ENCODE assay signal across 9 cellular contexts in genomic region chr5:40570408-40571129, GRCh38.
DNase-seq lines count a peak whose midpoint lies in the region; ATAC-seq and TF ChIP-seq lines count a peak whose summit lies in the region.
"Had no signal": no experiment of that assay in that cellular context is flagged by ENCODE, and none has a peak within 500 bp of the region (broad histone marks: within the 10 kb centered on the region; RNA-seq: fewer than 3 reads in every experiment).

No MANE protein-coding gene starts in this region.

- CTCF ChIA-PET in activated CD8-positive, alpha-beta T cell treated with anti-CD3 and anti-CD28 coated beads for 36 hours (lab: Charles Lee) = interaction anchor here (0.5 to 1.0 kb wide), 2 partner anchors 44 to 100 kb away, joined by 3 read pairs; no protein-coding TSS in a partner anchor
- CTCF ChIA-PET in activated CD8-positive, alpha-beta T cell treated with anti-CD3 and anti-CD28 coated beads, Interleukin-2, amount 10 ng/mL, durations not matched to agents 7 days and 5 days (lab: Charles Lee) = interaction anchor here (1.3 to 1.8 kb wide), 2 partner anchors 82 to 113 kb away, joined by 3 to 4 read pairs; no protein-coding TSS in a partner anchor

- DNase-seq in activated CD8-positive, alpha-beta T cell treated with anti-CD3 and anti-CD28 coated beads for 36 hours = no peak
- no peak for DNase-seq in activated CD8-positive, alpha-beta T cell treated with anti-CD3 and anti-CD28 coated beads, Interleukin-2, amount 10 ng/mL, durations not matched to agents 7 days and 5 days
- DNase-seq in astrocyte of the hippocampus (ENCODE audit: low read depth, low spot score) (peak; percentile 50), NOMO-1 treated with DMSO at 0.1 percent for 48 hours (lab: John Stamatoyannopoulos, UW; ENCODE audit: unreplicated experiment) (no peak), amniotic stem cell (lab: John Stamatoyannopoulos, UW) (no peak)
- DNase-seq in stimulated activated effector memory CD8-positive, alpha-beta T cell treated with anti-CD3 and anti-CD28 coated beads, Interleukin-12 subunit alpha, Interleukin-12 subunit beta, amount 100 ng/mL, for 72 hours (ENCODE audit: low spot score in 2 of 2) = no peak
- DNase-seq in activated T-cell treated with anti-CD3 and anti-CD28 coated beads, Interleukin-2, amount 50 U/mL, for 24 hours = no peak

- POLR2A ChIA-PET in activated CD8-positive, alpha-beta T cell treated with anti-CD3 and anti-CD28 coated beads for 36 hours (lab: Charles Lee) = interaction anchor here (1.1 kb wide), 1 partner anchor 12 kb away, joined by 3 read pairs; no protein-coding TSS in a partner anchor
- POLR2A ChIA-PET in activated CD8-positive, alpha-beta T cell treated with anti-CD3 and anti-CD28 coated beads, Interleukin-2, amount 10 ng/mL, durations not matched to agents 7 days and 5 days (lab: Charles Lee) = no interaction called here

- ATAC-seq in activated CD8-positive, alpha-beta T cell treated with anti-CD3 and anti-CD28 coated beads for 36 hours = peak; percentile 93
- ATAC-seq in activated CD8-positive, alpha-beta T cell treated with anti-CD3 and anti-CD28 coated beads, Interleukin-2, amount 10 ng/mL, durations not matched to agents 7 days and 5 days = no peak
- ATAC-seq in HG02938 (IDR thresholded peaks at IDR 0.05; ENCODE audit: unreplicated experiment) = peak; percentile 90
- ATAC-seq in stimulated activated effector memory CD8-positive, alpha-beta T cell treated with anti-CD3 and anti-CD28 coated beads, Interleukin-12 subunit alpha, Interleukin-12 subunit beta, amount 100 ng/mL, for 72 hours = peak; percentile 97

- no peak for TF ChIP-seq CTCF in activated CD8-positive, alpha-beta T cell treated with anti-CD3 and anti-CD28 coated beads for 36 hours (IDR thresholded peaks at IDR 0.05)

- H3K36me3 Mint-ChIP-seq in activated CD8-positive, alpha-beta T cell treated with anti-CD3 and anti-CD28 coated beads for 36 hours (ENCODE audit: low read depth) = no peaks in the 10 kb centered on the region
- no peaks in the 10 kb centered on the region for H3K36me3 Mint-ChIP-seq in activated CD8-positive, alpha-beta T cell treated with anti-CD3 and anti-CD28 coated beads, Interleukin-2, amount 10 ng/mL, durations not matched to agents 7 days and 5 days (ENCODE audit: low read depth)
- H3K36me3 Mint-ChIP-seq in stimulated activated effector memory CD8-positive, alpha-beta T cell treated with anti-CD3 and anti-CD28 coated beads, Interleukin-12 subunit alpha, Interleukin-12 subunit beta, amount 100 ng/mL, for 72 hours = no peaks in the 10 kb centered on the region
- H3K36me3 Mint-ChIP-seq in activated T-cell treated with anti-CD3 and anti-CD28 coated beads, Interleukin-2, amount 50 U/mL, for 24 hours (ENCODE audit: low read depth) = no peaks in the 10 kb centered on the region

- H3K27ac Mint-ChIP-seq in activated CD8-positive, alpha-beta T cell treated with anti-CD3 and anti-CD28 coated beads for 36 hours = no peak overlapping the region
- H3K27ac Mint-ChIP-seq in activated CD8-positive, alpha-beta T cell treated with anti-CD3 and anti-CD28 coated beads, Interleukin-2, amount 10 ng/mL, durations not matched to agents 7 days and 5 days = no peak overlapping the region
- H3K27ac Mint-ChIP-seq in stimulated activated effector memory CD8-positive, alpha-beta T cell treated with anti-CD3 and anti-CD28 coated beads, Interleukin-12 subunit alpha, Interleukin-12 subunit beta, amount 100 ng/mL, for 72 hours = peak overlapping the region; percentile 23
- H3K27ac Mint-ChIP-seq in activated T-cell treated with anti-CD3 and anti-CD28 coated beads, Interleukin-2, amount 50 U/mL, for 24 hours = no peak overlapping the region
- H3K27ac Mint-ChIP-seq: T-helper 1 cell treated with Interleukin-12 subunit alpha and Interleukin-12 subunit beta and Interleukin-4 antibody, amounts not matched to agents 30 μg/mL and 1 μg/mL, for 36 hours had no signal

- no peak overlapping the region for H3K4me3 Mint-ChIP-seq in activated CD8-positive, alpha-beta T cell treated with anti-CD3 and anti-CD28 coated beads for 36 hours
- no peak overlapping the region for H3K4me3 Mint-ChIP-seq in activated CD8-positive, alpha-beta T cell treated with anti-CD3 and anti-CD28 coated beads, Interleukin-2, amount 10 ng/mL, durations not matched to agents 7 days and 5 days
- H3K4me3 Mint-ChIP-seq in stimulated activated effector memory CD8-positive, alpha-beta T cell treated with anti-CD3 and anti-CD28 coated beads, Interleukin-12 subunit alpha, Interleukin-12 subunit beta, amount 100 ng/mL, for 72 hours = no peak overlapping the region
- no peak overlapping the region for H3K4me3 Mint-ChIP-seq in activated T-cell treated with anti-CD3 and anti-CD28 coated beads, Interleukin-2, amount 50 U/mL, for 24 hours
- H3K4me3 Mint-ChIP-seq: T-helper 1 cell treated with Interleukin-12 subunit alpha and Interleukin-12 subunit beta and Interleukin-4 antibody, amounts not matched to agents 30 μg/mL and 1 μg/mL, for 36 hours had no signal

- H3K9me3 Mint-ChIP-seq in activated CD8-positive, alpha-beta T cell treated with anti-CD3 and anti-CD28 coated beads for 36 hours = no peaks in the 10 kb centered on the region
- no peaks in the 10 kb centered on the region for H3K9me3 Mint-ChIP-seq in activated CD8-positive, alpha-beta T cell treated with anti-CD3 and anti-CD28 coated beads, Interleukin-2, amount 10 ng/mL, durations not matched to agents 7 days and 5 days (ENCODE audit: insufficient read depth)
- peaks cover 2% of the 10 kb centered on the region for H3K9me3 Mint-ChIP-seq in stimulated activated effector memory CD8-positive, alpha-beta T cell treated with anti-CD3 and anti-CD28 coated beads, Interleukin-12 subunit alpha, Interleukin-12 subunit beta, amount 100 ng/mL, for 72 hours
- peaks cover 2% of the 10 kb centered on the region for H3K9me3 Mint-ChIP-seq in activated T-cell treated with anti-CD3 and anti-CD28 coated beads, Interleukin-2, amount 50 U/mL, for 24 hours

- no peaks in the 10 kb centered on the region for H3K27me3 Mint-ChIP-seq in activated CD8-positive, alpha-beta T cell treated with anti-CD3 and anti-CD28 coated beads for 36 hours
- H3K27me3 Mint-ChIP-seq in activated CD8-positive, alpha-beta T cell treated with anti-CD3 and anti-CD28 coated beads, Interleukin-2, amount 10 ng/mL, durations not matched to agents 7 days and 5 days (ENCODE audit: low read depth) = no peaks in the 10 kb centered on the region
- H3K27me3 Mint-ChIP-seq in activated T-cell treated with anti-CD3 and anti-CD28 coated beads, Interleukin-2, amount 50 U/mL, for 24 hours = no peaks in the 10 kb centered on the region

- intact Hi-C loops in activated CD8-positive, alpha-beta T cell treated with anti-CD3 and anti-CD28 coated beads for 36 hours (cut with micrococcal nuclease) = loop anchor here (10.0 kb wide), 1 partner anchor 166 kb away; no protein-coding TSS in a partner anchor

- peaks cover 15% of the 10 kb centered on the region for H3K4me1 Mint-ChIP-seq in activated CD8-positive, alpha-beta T cell treated with anti-CD3 and anti-CD28 coated beads for 36 hours (ENCODE audit: low read depth)
- H3K4me1 Mint-ChIP-seq in activated CD8-positive, alpha-beta T cell treated with anti-CD3 and anti-CD28 coated beads, Interleukin-2, amount 10 ng/mL, durations not matched to agents 7 days and 5 days (ENCODE audit: low read depth) = peaks cover 10% of the 10 kb centered on the region
- peaks cover 14% of the 10 kb centered on the region for H3K4me1 Mint-ChIP-seq in stimulated activated effector memory CD8-positive, alpha-beta T cell treated with anti-CD3 and anti-CD28 coated beads, Interleukin-12 subunit alpha, Interleukin-12 subunit beta, amount 100 ng/mL, for 72 hours
- peaks cover 18% of the 10 kb centered on the region for H3K4me1 Mint-ChIP-seq in activated T-cell treated with anti-CD3 and anti-CD28 coated beads, Interleukin-2, amount 50 U/mL, for 24 hours (ENCODE audit: low read depth)
